25 cellular contexts compared by ENCODE assay signal in the genomic region with DNA sequence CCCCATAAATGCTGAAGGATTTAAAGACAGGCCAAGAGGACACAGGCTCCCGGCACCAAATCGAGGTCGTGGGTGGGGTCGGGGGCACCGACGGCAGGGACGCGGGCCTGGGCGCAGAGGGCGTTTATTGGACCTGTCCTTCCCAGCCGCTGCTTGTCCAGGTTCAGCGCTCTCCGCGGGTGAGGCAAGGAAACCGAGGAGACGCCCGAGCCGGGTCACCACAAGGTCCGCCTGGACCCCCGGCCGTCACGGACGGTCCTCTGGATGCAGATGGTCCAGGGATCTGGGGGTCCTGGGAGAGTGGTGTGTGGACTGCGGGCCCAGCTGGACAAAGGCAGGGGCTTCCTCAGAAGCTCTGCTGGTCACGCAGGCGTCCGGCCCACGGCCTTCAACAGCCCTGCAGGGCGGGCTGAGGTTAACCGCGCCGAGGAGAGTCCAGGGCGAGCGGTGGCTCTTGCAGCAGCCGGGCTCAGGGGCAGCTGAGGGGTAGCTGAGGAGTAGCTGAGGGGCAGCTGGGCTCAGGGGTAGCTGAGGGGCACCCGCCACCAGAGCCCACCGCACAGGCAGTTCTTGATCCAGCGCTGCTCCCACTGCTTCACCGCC. TPM values are rescaled to one million over a fixed set of nuclear protein-coding genes. Genes with fewer than 3 reads are reported as not detected.
A peak's percentile ranks its signal among the peaks of the same experiment; 100 is the strongest.
DNase-seq lines count a peak whose midpoint lies in the region; ATAC-seq and TF ChIP-seq lines count a peak whose summit lies in the region.
"Had no signal": no experiment of that assay in that cellular context is flagged by ENCODE, and none has a peak within 500 bp of the region (broad histone marks: within the 10 kb centered on the region; RNA-seq: fewer than 3 reads in every experiment).

No MANE protein-coding gene starts in this region.

- H3K79me2 ChIP-seq in neural progenitor cell (ENCODE audit: low read depth): no peaks in the 10 kb centered on the region

- peaks cover 10% of the 10 kb centered on the region for H3K36me3 ChIP-seq in CD4-positive, CD25-positive, alpha-beta regulatory T cell (ENCODE audit: control insufficient read depth, insufficient read depth, low read length)
- H3K36me3 ChIP-seq in ascending aorta: peaks cover 30 to 38% of the 10 kb centered on the region in 2 donors
- no peaks in the 10 kb centered on the region for H3K36me3 ChIP-seq in neural progenitor cell

- H3K9ac ChIP-seq in neural progenitor cell: no peak overlapping the region

- no peak for ATAC-seq in CD4-positive, CD25-positive, alpha-beta regulatory T cell (ENCODE audit: low read depth in 2 of 2)
- no peak for ATAC-seq in GM21619 (IDR thresholded peaks at IDR 0.05; ENCODE audit: unreplicated experiment)
- ATAC-seq: left lung had no signal

- peaks cover 22% of the 10 kb centered on the region for H3K4me1 ChIP-seq in CD4-positive, CD25-positive, alpha-beta regulatory T cell (ENCODE audit: control insufficient read depth, insufficient read depth, low read length, poor library complexity, severe bottlenecking)
- H3K4me1 ChIP-seq in ascending aorta (peaks cover 4 to 9% of the 10 kb centered on the region in 2 donors), neural progenitor cell (peaks cover 7% of the 10 kb centered on the region)

- TF ChIP-seq CTCF in ascending aorta (IDR thresholded peaks at IDR 0.05) (no peak), neural progenitor cell (IDR thresholded peaks at IDR 0.05) (no peak)

- H3K9me3 ChIP-seq in CD4-positive, CD25-positive, alpha-beta regulatory T cell (ENCODE audit: control insufficient read depth in 2 of 2, low read length in 2 of 2): no peaks in the 10 kb centered on the region
- H3K9me3 ChIP-seq in ascending aorta: no peaks in the 10 kb centered on the region
- H3K9me3 ChIP-seq in neural progenitor cell (ENCODE audit: low read depth): no peaks in the 10 kb centered on the region
- H3K9me3 ChIP-seq: heart right ventricle, left lung had no signal

- H3K27me3 Mint-ChIP-seq in CD4-positive, CD25-positive, alpha-beta regulatory T cell: peaks cover 15% of the 10 kb centered on the region
- peaks cover 16% of the 10 kb centered on the region for H3K27me3 Mint-ChIP-seq in neural progenitor cell (ENCODE audit: insufficient read depth, low read depth)
- H3K27me3 Mint-ChIP-seq: IgD-negative memory B cell had no signal

- peaks cover 28% of the 10 kb centered on the region for H4K20me1 ChIP-seq in neural progenitor cell (ENCODE audit: low read depth)

- peak overlapping the region in 1 of 4 donors; percentile 54 for H3K4me3 Mint-ChIP-seq in CD4-positive, CD25-positive, alpha-beta regulatory T cell
- H3K4me3 Mint-ChIP-seq in neural progenitor cell: peak overlapping the region; percentile 6
- H3K4me3 Mint-ChIP-seq: activated T-helper 1 cell treated with anti-CD3 and anti-CD28 coated beads, Interleukin-12 subunit alpha, Interleukin-12 subunit beta, Interleukin-2, Interleukin-4 antibody, amounts not matched to agents 30 ng/mL and 10 ng/mL and 1 ng/mL, durations not matched to agents 14 hours and 24 hours and 36 hours had no signal

- H3K4me3 ChIP-seq in CD4-positive, CD25-positive, alpha-beta regulatory T cell (ENCODE audit: low read depth, low read length): no peak overlapping the region
- H3K4me3 ChIP-seq in ascending aorta (no peak overlapping the region), neural progenitor cell (no peak overlapping the region)
- H3K4me3 ChIP-seq: heart right ventricle, left lung had no signal

- peaks cover 11% of the 10 kb centered on the region for H3K36me3 Mint-ChIP-seq in CD4-positive, CD25-positive, alpha-beta regulatory T cell
- H3K36me3 Mint-ChIP-seq in neural progenitor cell: peaks cover 11% of the 10 kb centered on the region
- H3K36me3 Mint-ChIP-seq: IgD-negative memory B cell had no signal

- H3K27ac ChIP-seq in CD4-positive, CD25-positive, alpha-beta regulatory T cell (ENCODE audit: insufficient read depth, low read length, poor library complexity, severe bottlenecking): no peak overlapping the region
- H3K27ac ChIP-seq in ascending aorta: peak overlapping the region; percentile 88 to 89
- no peak overlapping the region for H3K27ac ChIP-seq in neural progenitor cell
- H3K27ac ChIP-seq: WERI-Rb-1 had no signal

- DNase-seq in CD4-positive, CD25-positive, alpha-beta regulatory T cell: no peak
- DNase-seq in ascending aorta (ENCODE audit: low spot score in 2 of 2) (no peak), neural progenitor cell (ENCODE audit: low spot score) (no peak), iPS-NIHi7 (ENCODE audit: extremely low spot score) (no peak)
- DNase-seq in stimulated activated CD4-positive, alpha-beta T cell treated with anti-CD3 and anti-CD28 coated beads, Interleukin-15, amount 100 ng/mL, for 24 hours: no peak
- DNase-seq: activated CD4-positive, alpha-beta T cell treated with anti-CD3 and anti-CD28 coated beads, Interleukin-2, amount 50 U/mL, for 1 hour; activated naive CD4-positive, alpha-beta T cell treated with anti-CD3 and anti-CD28 coated beads, Interleukin-2, amount 50 U/mL, for 16 hours; central memory CD4-positive, alpha-beta T cell; GOT3; heart right ventricle; left lung; NCI-H2081 treated with DMSO at 0.1 percent for 48 hours; WERI-Rb-1 had no signal

- peaks cover 0 to 3% (median 0%) of the 10 kb centered on the region in 7 donors for H3K9me3 Mint-ChIP-seq in CD4-positive, CD25-positive, alpha-beta regulatory T cell
- H3K9me3 Mint-ChIP-seq in neural progenitor cell: no peaks in the 10 kb centered on the region
- H3K9me3 Mint-ChIP-seq: activated T-helper 1 cell treated with anti-CD3 and anti-CD28 coated beads, Interleukin-12 subunit alpha, Interleukin-12 subunit beta, Interleukin-2, Interleukin-4 antibody, amounts not matched to agents 30 ng/mL and 10 ng/mL and 1 ng/mL, durations not matched to agents 14 hours and 24 hours and 36 hours; IgD-negative memory B cell; nephron had no signal

- H3K27ac Mint-ChIP-seq in CD4-positive, CD25-positive, alpha-beta regulatory T cell: peak overlapping the region in 2 of 3 donors; percentile 26 to 38
- H3K27ac Mint-ChIP-seq in neural progenitor cell: no peak overlapping the region
- H3K27ac Mint-ChIP-seq: activated T-helper 1 cell treated with anti-CD3 and anti-CD28 coated beads, Interleukin-12 subunit alpha, Interleukin-12 subunit beta, Interleukin-2, Interleukin-4 antibody, amounts not matched to agents 30 ng/mL and 10 ng/mL and 1 ng/mL, durations not matched to agents 14 hours and 24 hours and 36 hours had no signal

- no peak overlapping the region for H2AFZ ChIP-seq in neural progenitor cell (replicated peaks)

- intact Hi-C loops in ascending aorta (cut with DNase I): loop anchor here (2.0 to 10.0 kb wide), 2 partner anchors 25 to 93 kb away; partner anchors contain the start of genes MED16 and RNU6-9

- H3K4me2 ChIP-seq in neural progenitor cell: no peak overlapping the region

- H3K27me3 ChIP-seq in CD4-positive, CD25-positive, alpha-beta regulatory T cell (ENCODE audit: control insufficient read depth, insufficient read depth, low read length): no peaks in the 10 kb centered on the region
- no peaks in the 10 kb centered on the region for H3K27me3 ChIP-seq in ascending aorta
- H3K27me3 ChIP-seq in neural progenitor cell: peaks cover 7% of the 10 kb centered on the region
- H3K27me3 ChIP-seq: left lung had no signal

- H3F3A ChIP-seq in neural progenitor cell (ENCODE audit: low read depth): peaks cover 42% of the 10 kb centered on the region

- peaks cover 2 to 37% (median 14%) of the 10 kb centered on the region in 4 donors for H3K4me1 Mint-ChIP-seq in CD4-positive, CD25-positive, alpha-beta regulatory T cell
- peaks cover 10% of the 10 kb centered on the region for H3K4me1 Mint-ChIP-seq in neural progenitor cell

RNA-seq across cellular contexts. Expression of gene CFD, which starts 8.5 kb away (rescaled TPM):
- total RNA-seq in CD4-positive, CD25-positive, alpha-beta regulatory T cell: 1.9 TPM
- 1 to 10 TPM; 2.0 to 6.4 (median 2.5) TPM for polyA plus RNA-seq in CD4-positive, CD25-positive, alpha-beta regulatory T cell
- total RNA-seq in ascending aorta (1,680 TPM), neural progenitor cell (ENCODE audit: low replicate concordance) (0.90 TPM in 1 of 2 replicates, not detected in the other)

RNA-seq across cellular contexts. Expression of gene ELANE, which starts 15.9 kb away (rescaled TPM):
- total RNA-seq in CD4-positive, CD25-positive, alpha-beta regulatory T cell: not detected
- not detected for polyA plus RNA-seq in CD4-positive, CD25-positive, alpha-beta regulatory T cell
- total RNA-seq in ascending aorta (not detected), neural progenitor cell (ENCODE audit: low replicate concordance) (not detected in 2 replicates)
- total RNA-seq: activated T-helper 1 cell treated with anti-CD3 and anti-CD28 coated beads, Interleukin-12 subunit alpha, Interleukin-12 subunit beta, Interleukin-2, Interleukin-4 antibody, amounts not matched to agents 30 ng/mL and 10 ng/mL and 1 ng/mL, durations not matched to agents 14 hours and 24 hours and 36 hours; dermis microvascular lymphatic vessel endothelial cell; M059J; NCI-H460; RPMI7951; urinary bladder had no signal
- polyA plus RNA-seq: IgD-negative memory B cell had no signal

RNA-seq across cellular contexts. Expression of gene MED16, which starts 25.0 kb away (rescaled TPM):
- 71.5 TPM for total RNA-seq in CD4-positive, CD25-positive, alpha-beta regulatory T cell
- 10 to 100 TPM; 61.9 to 91.7 (median 81.4) TPM for polyA plus RNA-seq in CD4-positive, CD25-positive, alpha-beta regulatory T cell
- total RNA-seq in ascending aorta (73.2 TPM), neural progenitor cell (ENCODE audit: low replicate concordance) (14.4 and 46.9 TPM in 2 replicates)

RNA-seq across cellular contexts. Expression of gene RNU6-9, which starts 25.3 kb away (rescaled TPM):
- not detected for total RNA-seq in CD4-positive, CD25-positive, alpha-beta regulatory T cell
- not detected for polyA plus RNA-seq in CD4-positive, CD25-positive, alpha-beta regulatory T cell
- total RNA-seq in ascending aorta (not detected), neural progenitor cell (ENCODE audit: low replicate concordance) (not detected in 2 replicates)
- total RNA-seq: activated T-helper 1 cell treated with anti-CD3 and anti-CD28 coated beads, Interleukin-12 subunit alpha, Interleukin-12 subunit beta, Interleukin-2, Interleukin-4 antibody, amounts not matched to agents 30 ng/mL and 10 ng/mL and 1 ng/mL, durations not matched to agents 14 hours and 24 hours and 36 hours; dermis microvascular lymphatic vessel endothelial cell; heart right ventricle; left lung; M059J; mononuclear cell; NCI-H460; RPMI7951; sciatic nerve; subcutaneous adipose tissue; urinary bladder had no signal
- polyA plus RNA-seq: heart right ventricle, IgD-negative memory B cell, urinary bladder had no signal

RNA-seq across cellular contexts. Expression of gene PRTN3, which starts 27.2 kb away (rescaled TPM):
- not detected for total RNA-seq in CD4-positive, CD25-positive, alpha-beta regulatory T cell
- polyA plus RNA-seq in CD4-positive, CD25-positive, alpha-beta regulatory T cell: not detected
- total RNA-seq in ascending aorta (not detected), neural progenitor cell (ENCODE audit: low replicate concordance) (0.28 TPM in 1 of 2 replicates, not detected in the other)
- total RNA-seq: activated T-helper 1 cell treated with anti-CD3 and anti-CD28 coated beads, Interleukin-12 subunit alpha, Interleukin-12 subunit beta, Interleukin-2, Interleukin-4 antibody, amounts not matched to agents 30 ng/mL and 10 ng/mL and 1 ng/mL, durations not matched to agents 14 hours and 24 hours and 36 hours; dermis microvascular lymphatic vessel endothelial cell; heart right ventricle; M059J; RPMI7951; subcutaneous adipose tissue had no signal
- polyA plus RNA-seq: IgD-negative memory B cell had no signal

Comparison
In these comparisons a context has a peak if more than half of its experiments do, and no peak if none do; other contexts are left out.
1. H3K27ac ChIP-seq: peak in ascending aorta (2 of 2); none in CD4-positive, CD25-positive, alpha-beta regulatory T cell (single experiment) and neural progenitor cell (single experiment).
2. RNA of gene CFD, which starts 8.5 kb away (total RNA-seq): 1,680 TPM in ascending aorta (single experiment); 1.9 TPM in CD4-positive, CD25-positive, alpha-beta regulatory T cell (single experiment) and 0.90 TPM in neural progenitor cell; every median in the first group is over 100 times any median in the second.